Comparison of ENCODE assay signal across 1 cellular context in the genomic region with DNA sequence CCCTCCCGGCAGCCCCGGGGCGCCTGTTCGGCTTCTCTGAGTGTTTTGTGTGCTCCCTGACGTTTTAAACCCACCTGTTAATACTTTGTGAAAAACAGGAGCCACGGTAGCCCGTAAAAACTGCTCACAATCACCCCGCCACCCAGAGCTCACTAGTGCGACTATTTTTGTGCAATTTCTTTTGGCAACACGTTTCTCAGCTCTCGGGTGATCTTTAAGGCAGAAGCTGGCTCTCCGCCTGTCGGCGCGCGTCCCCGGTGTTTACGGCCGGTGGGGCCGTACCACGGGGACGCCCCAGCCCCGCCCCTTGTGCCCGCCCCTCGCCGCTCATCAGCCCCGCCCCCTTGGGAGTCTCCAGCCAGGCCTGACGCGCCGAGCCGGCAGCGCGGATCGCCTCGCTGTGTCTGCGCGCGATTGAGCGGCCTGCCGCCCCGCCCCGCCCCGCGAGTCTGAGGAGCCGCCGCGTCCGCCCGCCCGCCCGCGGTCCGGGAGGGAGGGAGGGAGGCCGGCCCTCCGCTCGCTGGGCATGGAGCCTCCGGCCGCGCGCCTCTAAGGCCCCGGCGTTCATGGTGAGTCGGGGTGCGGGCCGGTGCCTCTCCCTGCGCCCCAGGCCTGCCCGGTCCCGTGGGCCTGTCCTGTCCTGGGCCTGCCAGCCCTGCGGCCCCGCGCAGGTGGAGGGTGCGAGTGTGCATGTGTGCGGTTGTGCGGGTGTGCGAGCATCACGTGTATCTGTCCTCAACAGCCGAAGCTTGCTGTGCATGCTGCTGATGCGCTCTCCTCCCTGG.
TF ChIP-seq lines count a peak whose summit lies in the region.

No MANE protein-coding gene starts in this region.

TF ChIP-seq in HepG2, 621 proteins besides CTCF, POLR2A, EP300 and RAD21 (continued from another document and continues in another):
- TF ChIP-seq, protein P1, sequence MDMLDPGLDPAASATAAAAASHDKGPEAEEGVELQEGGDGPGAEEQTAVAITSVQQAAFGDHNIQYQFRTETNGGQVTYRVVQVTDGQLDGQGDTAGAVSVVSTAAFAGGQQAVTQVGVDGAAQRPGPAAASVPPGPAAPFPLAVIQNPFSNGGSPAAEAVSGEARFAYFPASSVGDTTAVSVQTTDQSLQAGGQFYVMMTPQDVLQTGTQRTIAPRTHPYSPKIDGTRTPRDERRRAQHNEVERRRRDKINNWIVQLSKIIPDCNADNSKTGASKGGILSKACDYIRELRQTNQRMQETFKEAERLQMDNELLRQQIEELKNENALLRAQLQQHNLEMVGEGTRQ (IDR thresholded peaks at IDR 0.05; ENCODE audit: low read depth, low read length): 0 out of 2 replicates have a peak, but pooled peaks have one; percentile 32
- TF ChIP-seq, protein P1 (CRISPR knock-in tag; IDR thresholded peaks at IDR 0.05; ENCODE audit: borderline replicate concordance): no peak
- TF ChIP-seq ZNF782 (CRISPR knock-in tag; IDR thresholded peaks at IDR 0.05; ENCODE audit: borderline replicate concordance) (no peak), PHF21A (CRISPR knock-in tag; IDR thresholded peaks at IDR 0.05) (no peak; the same call in none of the 2 replicates), ZNF766 (CRISPR knock-in tag; IDR thresholded peaks at IDR 0.05; ENCODE audit: borderline replicate concordance) (no peak), ZNF563 (CRISPR knock-in tag; IDR thresholded peaks at IDR 0.05) (peak; percentile 73; the same call in 1 of the 2 replicates), AKAP8 (CRISPR knock-in tag; IDR thresholded peaks at IDR 0.05) (no peak), ZNF446 (CRISPR knock-in tag; IDR thresholded peaks at IDR 0.05) (no peak), TARDBP (CRISPR knock-in tag; IDR thresholded peaks at IDR 0.05) (peak; percentile 47; the same call in 1 of the 2 replicates), ZNF615 (CRISPR knock-in tag; IDR thresholded peaks at IDR 0.05; ENCODE audit: borderline replicate concordance) (no peak), FOXK2 (IDR thresholded peaks at IDR 0.05) (peak; percentile 65), NRL (CRISPR knock-in tag; IDR thresholded peaks at IDR 0.05; ENCODE audit: borderline replicate concordance) (peak; percentile 23; the same call in 1 of the 2 replicates), ZBTB3 (CRISPR knock-in tag; IDR thresholded peaks at IDR 0.05; ENCODE audit: borderline replicate concordance, low read depth) (no peak), ZNF720 (CRISPR knock-in tag; IDR thresholded peaks at IDR 0.05) (no peak), KAT8 (CRISPR knock-in tag; IDR thresholded peaks at IDR 0.05) (peak; percentile 46; the same call in 1 of the 2 replicates), PHF20 (CRISPR knock-in tag; IDR thresholded peaks at IDR 0.05) (peak; percentile 20; the same call in 1 of the 2 replicates), U2AF2 (IDR thresholded peaks at IDR 0.05; ENCODE audit: low read depth, low read length) (no peak), MYC (CRISPR knock-in tag; IDR thresholded peaks at IDR 0.05; ENCODE audit: borderline replicate concordance) (peak; percentile 80; the same call in 1 of the 2 replicates), ZNF781 (CRISPR knock-in tag; IDR thresholded peaks at IDR 0.05; ENCODE audit: borderline replicate concordance, not compliant biosample characterization) (no peak), ZNF543 (CRISPR knock-in tag; IDR thresholded peaks at IDR 0.05) (no peak), AGO2 (optimal IDR thresholded peaks at IDR 0.05; ENCODE audit: low read depth, low read length) (peak; percentile 17), MIXL1 (CRISPR knock-in tag; IDR thresholded peaks at IDR 0.05) (no peak; the same call in 1 of the 2 replicates), AGO1 (IDR thresholded peaks at IDR 0.05; ENCODE audit: low read depth, low read length, poor library complexity, severe bottlenecking) (no peak), CAMTA2 (CRISPR knock-in tag; IDR thresholded peaks at IDR 0.05; ENCODE audit: borderline replicate concordance) (no peak), TGIF2 (CRISPR knock-in tag; IDR thresholded peaks at IDR 0.05) (no peak; the same call in 1 of the 2 replicates), RBM22 (optimal IDR thresholded peaks at IDR 0.05; ENCODE audit: low read length) (no peak), THAP11 (CRISPR knock-in tag; IDR thresholded peaks at IDR 0.05) (peak; percentile 75), ZNF746 (CRISPR knock-in tag; IDR thresholded peaks at IDR 0.05) (no peak; the same call in none of the 2 replicates), SNRNP70 (IDR thresholded peaks at IDR 0.05; ENCODE audit: low read depth, low read length) (no peak), ISL2 (CRISPR knock-in tag; IDR thresholded peaks at IDR 0.05) (no peak; the same call in none of the 2 replicates), SIX1 (CRISPR knock-in tag; IDR thresholded peaks at IDR 0.05; ENCODE audit: borderline replicate concordance) (no peak)
- TF ChIP-seq, protein P2, sequence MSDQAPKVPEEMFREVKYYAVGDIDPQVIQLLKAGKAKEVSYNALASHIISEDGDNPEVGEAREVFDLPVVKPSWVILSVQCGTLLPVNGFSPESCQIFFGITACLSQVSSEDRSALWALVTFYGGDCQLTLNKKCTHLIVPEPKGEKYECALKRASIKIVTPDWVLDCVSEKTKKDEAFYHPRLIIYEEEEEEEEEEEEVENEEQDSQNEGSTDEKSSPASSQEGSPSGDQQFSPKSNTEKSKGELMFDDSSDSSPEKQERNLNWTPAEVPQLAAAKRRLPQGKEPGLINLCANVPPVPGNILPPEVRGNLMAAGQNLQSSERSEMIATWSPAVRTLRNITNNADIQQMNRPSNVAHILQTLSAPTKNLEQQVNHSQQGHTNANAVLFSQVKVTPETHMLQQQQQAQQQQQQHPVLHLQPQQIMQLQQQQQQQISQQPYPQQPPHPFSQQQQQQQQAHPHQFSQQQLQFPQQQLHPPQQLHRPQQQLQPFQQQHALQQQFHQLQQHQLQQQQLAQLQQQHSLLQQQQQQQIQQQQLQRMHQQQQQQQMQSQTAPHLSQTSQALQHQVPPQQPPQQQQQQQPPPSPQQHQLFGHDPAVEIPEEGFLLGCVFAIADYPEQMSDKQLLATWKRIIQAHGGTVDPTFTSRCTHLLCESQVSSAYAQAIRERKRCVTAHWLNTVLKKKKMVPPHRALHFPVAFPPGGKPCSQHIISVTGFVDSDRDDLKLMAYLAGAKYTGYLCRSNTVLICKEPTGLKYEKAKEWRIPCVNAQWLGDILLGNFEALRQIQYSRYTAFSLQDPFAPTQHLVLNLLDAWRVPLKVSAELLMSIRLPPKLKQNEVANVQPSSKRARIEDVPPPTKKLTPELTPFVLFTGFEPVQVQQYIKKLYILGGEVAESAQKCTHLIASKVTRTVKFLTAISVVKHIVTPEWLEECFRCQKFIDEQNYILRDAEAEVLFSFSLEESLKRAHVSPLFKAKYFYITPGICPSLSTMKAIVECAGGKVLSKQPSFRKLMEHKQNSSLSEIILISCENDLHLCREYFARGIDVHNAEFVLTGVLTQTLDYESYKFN (CRISPR knock-in tag; conservative IDR thresholded peaks at IDR 0.05): peak; percentile 30; the same call in 1 of the 2 replicates
- TF ChIP-seq, protein P3, sequence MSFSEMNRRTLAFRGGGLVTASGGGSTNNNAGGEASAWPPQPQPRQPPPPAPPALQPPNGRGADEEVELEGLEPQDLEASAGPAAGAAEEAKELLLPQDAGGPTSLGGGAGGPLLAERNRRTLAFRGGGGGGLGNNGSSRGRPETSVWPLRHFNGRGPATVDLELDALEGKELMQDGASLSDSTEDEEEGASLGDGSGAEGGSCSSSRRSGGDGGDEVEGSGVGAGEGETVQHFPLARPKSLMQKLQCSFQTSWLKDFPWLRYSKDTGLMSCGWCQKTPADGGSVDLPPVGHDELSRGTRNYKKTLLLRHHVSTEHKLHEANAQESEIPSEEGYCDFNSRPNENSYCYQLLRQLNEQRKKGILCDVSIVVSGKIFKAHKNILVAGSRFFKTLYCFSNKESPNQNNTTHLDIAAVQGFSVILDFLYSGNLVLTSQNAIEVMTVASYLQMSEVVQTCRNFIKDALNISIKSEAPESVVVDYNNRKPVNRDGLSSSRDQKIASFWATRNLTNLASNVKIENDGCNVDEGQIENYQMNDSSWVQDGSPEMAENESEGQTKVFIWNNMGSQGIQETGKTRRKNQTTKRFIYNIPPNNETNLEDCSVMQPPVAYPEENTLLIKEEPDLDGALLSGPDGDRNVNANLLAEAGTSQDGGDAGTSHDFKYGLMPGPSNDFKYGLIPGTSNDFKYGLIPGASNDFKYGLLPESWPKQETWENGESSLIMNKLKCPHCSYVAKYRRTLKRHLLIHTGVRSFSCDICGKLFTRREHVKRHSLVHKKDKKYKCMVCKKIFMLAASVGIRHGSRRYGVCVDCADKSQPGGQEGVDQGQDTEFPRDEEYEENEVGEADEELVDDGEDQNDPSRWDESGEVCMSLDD (CRISPR knock-in tag; IDR thresholded peaks at IDR 0.05; ENCODE audit: borderline replicate concordance): no peak
- TF ChIP-seq, protein P4, sequence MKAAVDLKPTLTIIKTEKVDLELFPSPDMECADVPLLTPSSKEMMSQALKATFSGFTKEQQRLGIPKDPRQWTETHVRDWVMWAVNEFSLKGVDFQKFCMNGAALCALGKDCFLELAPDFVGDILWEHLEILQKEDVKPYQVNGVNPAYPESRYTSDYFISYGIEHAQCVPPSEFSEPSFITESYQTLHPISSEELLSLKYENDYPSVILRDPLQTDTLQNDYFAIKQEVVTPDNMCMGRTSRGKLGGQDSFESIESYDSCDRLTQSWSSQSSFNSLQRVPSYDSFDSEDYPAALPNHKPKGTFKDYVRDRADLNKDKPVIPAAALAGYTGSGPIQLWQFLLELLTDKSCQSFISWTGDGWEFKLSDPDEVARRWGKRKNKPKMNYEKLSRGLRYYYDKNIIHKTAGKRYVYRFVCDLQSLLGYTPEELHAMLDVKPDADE (CRISPR knock-in tag; IDR thresholded peaks at IDR 0.05): no peak
- TF ChIP-seq, protein P5, sequence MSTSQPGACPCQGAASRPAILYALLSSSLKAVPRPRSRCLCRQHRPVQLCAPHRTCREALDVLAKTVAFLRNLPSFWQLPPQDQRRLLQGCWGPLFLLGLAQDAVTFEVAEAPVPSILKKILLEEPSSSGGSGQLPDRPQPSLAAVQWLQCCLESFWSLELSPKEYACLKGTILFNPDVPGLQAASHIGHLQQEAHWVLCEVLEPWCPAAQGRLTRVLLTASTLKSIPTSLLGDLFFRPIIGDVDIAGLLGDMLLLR (CRISPR knock-in tag; IDR thresholded peaks at IDR 0.05): 0 out of 2 replicates have a peak, but pooled peaks have one; percentile 51
- TF ChIP-seq, protein P6, sequence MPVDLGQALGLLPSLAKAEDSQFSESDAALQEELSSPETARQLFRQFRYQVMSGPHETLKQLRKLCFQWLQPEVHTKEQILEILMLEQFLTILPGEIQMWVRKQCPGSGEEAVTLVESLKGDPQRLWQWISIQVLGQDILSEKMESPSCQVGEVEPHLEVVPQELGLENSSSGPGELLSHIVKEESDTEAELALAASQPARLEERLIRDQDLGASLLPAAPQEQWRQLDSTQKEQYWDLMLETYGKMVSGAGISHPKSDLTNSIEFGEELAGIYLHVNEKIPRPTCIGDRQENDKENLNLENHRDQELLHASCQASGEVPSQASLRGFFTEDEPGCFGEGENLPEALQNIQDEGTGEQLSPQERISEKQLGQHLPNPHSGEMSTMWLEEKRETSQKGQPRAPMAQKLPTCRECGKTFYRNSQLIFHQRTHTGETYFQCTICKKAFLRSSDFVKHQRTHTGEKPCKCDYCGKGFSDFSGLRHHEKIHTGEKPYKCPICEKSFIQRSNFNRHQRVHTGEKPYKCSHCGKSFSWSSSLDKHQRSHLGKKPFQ (CRISPR knock-in tag; IDR thresholded peaks at IDR 0.05; ENCODE audit: insufficient replicate concordance): no peak
- TF ChIP-seq, protein P7, sequence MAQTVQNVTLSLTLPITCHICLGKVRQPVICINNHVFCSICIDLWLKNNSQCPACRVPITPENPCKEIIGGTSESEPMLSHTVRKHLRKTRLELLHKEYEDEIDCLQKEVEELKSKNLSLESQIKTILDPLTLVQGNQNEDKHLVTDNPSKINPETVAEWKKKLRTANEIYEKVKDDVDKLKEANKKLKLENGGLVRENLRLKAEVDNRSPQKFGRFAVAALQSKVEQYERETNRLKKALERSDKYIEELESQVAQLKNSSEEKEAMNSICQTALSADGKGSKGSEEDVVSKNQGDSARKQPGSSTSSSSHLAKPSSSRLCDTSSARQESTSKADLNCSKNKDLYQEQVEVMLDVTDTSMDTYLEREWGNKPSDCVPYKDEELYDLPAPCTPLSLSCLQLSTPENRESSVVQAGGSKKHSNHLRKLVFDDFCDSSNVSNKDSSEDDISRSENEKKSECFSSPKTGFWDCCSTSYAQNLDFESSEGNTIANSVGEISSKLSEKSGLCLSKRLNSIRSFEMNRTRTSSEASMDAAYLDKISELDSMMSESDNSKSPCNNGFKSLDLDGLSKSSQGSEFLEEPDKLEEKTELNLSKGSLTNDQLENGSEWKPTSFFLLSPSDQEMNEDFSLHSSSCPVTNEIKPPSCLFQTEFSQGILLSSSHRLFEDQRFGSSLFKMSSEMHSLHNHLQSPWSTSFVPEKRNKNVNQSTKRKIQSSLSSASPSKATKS (CRISPR knock-in tag; IDR thresholded peaks at IDR 0.05): no peak
- TF ChIP-seq, protein P8, sequence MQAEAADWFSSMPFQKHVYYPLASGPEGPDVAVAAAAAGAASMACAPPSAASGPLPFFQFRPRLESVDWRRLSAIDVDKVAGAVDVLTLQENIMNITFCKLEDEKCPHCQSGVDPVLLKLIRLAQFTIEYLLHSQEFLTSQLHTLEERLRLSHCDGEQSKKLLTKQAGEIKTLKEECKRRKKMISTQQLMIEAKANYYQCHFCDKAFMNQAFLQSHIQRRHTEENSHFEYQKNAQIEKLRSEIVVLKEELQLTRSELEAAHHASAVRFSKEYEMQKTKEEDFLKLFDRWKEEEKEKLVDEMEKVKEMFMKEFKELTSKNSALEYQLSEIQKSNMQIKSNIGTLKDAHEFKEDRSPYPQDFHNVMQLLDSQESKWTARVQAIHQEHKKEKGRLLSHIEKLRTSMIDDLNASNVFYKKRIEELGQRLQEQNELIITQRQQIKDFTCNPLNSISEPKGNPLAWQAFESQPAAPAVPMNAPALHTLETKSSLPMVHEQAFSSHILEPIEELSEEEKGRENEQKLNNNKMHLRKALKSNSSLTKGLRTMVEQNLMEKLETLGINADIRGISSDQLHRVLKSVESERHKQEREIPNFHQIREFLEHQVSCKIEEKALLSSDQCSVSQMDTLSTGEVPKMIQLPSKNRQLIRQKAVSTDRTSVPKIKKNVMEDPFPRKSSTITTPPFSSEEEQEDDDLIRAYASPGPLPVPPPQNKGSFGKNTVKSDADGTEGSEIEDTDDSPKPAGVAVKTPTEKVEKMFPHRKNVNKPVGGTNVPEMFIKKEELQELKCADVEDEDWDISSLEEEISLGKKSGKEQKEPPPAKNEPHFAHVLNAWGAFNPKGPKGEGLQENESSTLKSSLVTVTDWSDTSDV (CRISPR knock-in tag; IDR thresholded peaks at IDR 0.05): no peak
- TF ChIP-seq, protein P9, sequence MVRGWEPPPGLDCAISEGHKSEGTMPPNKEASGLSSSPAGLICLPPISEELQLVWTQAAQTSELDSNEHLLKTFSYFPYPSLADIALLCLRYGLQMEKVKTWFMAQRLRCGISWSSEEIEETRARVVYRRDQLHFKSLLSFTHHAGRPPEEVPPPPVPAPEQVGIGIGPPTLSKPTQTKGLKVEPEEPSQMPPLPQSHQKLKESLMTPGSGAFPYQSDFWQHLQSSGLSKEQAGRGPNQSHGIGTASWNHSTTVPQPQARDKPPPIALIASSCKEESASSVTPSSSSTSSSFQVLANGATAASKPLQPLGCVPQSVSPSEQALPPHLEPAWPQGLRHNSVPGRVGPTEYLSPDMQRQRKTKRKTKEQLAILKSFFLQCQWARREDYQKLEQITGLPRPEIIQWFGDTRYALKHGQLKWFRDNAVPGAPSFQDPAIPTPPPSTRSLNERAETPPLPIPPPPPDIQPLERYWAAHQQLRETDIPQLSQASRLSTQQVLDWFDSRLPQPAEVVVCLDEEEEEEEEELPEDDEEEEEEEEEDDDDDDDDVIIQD (CRISPR knock-in tag; IDR thresholded peaks at IDR 0.05; ENCODE audit: low read depth): no peak
